ENCODE assay signal across 1 cellular context in the genomic region with DNA sequence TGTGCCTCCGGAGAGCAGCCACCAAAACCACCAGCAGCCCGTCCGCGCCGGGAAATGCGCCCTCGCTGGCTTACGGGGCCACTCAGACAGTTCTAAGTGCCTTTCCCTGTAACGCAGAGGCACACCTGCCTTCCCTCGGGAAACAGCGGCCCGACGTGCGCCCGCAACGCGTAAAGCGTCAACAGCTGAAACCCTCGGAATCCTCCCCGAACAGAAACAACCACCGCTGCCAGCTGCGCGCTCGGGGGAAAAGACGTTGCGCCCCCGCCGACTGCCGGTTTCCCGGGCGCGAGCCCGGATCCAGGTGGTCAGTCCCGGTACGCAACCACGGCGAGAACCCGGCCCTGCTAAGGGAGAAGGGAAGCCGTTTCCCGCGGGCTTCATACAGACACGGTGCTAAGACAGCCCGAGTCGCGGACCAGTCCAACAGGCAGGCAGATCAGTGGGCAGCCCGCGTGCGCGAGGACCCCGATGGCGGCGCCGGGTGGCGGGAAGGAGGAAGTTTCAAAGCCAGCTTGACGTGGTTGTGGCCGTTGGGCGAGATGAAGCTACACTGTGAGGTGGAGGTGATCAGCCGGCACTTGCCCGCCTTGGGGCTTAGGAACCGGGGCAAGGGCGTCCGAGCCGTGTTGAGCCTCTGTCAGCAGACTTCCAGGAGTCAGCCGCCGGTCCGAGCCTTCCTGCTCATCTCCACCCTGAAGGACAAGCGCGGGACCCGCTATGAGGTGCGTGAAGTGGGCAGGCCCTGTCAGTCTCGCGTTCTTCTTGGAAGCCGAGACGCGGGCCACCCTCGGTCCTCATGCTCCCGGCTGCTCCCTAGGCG.
TF ChIP-seq lines count a peak whose summit lies in the region.

A gene with protein sequence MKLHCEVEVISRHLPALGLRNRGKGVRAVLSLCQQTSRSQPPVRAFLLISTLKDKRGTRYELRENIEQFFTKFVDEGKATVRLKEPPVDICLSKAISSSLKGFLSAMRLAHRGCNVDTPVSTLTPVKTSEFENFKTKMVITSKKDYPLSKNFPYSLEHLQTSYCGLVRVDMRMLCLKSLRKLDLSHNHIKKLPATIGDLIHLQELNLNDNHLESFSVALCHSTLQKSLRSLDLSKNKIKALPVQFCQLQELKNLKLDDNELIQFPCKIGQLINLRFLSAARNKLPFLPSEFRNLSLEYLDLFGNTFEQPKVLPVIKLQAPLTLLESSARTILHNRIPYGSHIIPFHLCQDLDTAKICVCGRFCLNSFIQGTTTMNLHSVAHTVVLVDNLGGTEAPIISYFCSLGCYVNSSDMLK (plus strand): TSS at position 462 of the 823 bp plus-strand sequence. CDS start 81 bp downstream, at position 543.

TF ChIP-seq in HepG2, 621 proteins besides CTCF, POLR2A, EP300 and RAD21 (continued from another document and continues in another):
- TF ChIP-seq ZNF292 (CRISPR knock-in tag; IDR thresholded peaks at IDR 0.05; ENCODE audit: borderline replicate concordance, low read depth) (no peak; the same call in none of the 2 replicates), HINFP (CRISPR knock-in tag; IDR thresholded peaks at IDR 0.05; ENCODE audit: low read depth) (peak; percentile 95; the same call in 1 of the 2 replicates), RFXANK (CRISPR knock-in tag; IDR thresholded peaks at IDR 0.05) (peak; percentile 57; the same call in 1 of the 2 replicates), ZNF558 (CRISPR knock-in tag; IDR thresholded peaks at IDR 0.05; ENCODE audit: borderline replicate concordance) (peak; percentile 88; the same call in 1 of the 2 replicates), ZSCAN21 (CRISPR knock-in tag; IDR thresholded peaks at IDR 0.05; ENCODE audit: borderline replicate concordance) (peak; percentile 90), ZNF629 (CRISPR knock-in tag; conservative IDR thresholded peaks at IDR 0.05) (0 out of 2 replicates have a peak, but pooled peaks have one; percentile 6), NR2F2 (IDR thresholded peaks at IDR 0.05; ENCODE audit: borderline replicate concordance, low read depth) (no peak; the same call in 1 of the 2 replicates), SETDB1 (CRISPR knock-in tag; IDR thresholded peaks at IDR 0.05; ENCODE audit: borderline replicate concordance) (no peak), KAT8 (CRISPR knock-in tag; IDR thresholded peaks at IDR 0.05) (peak; percentile 88), ZNF768 (CRISPR knock-in tag; IDR thresholded peaks at IDR 0.05) (peak; percentile 51; the same call in 1 of the 2 replicates), MAFF (IDR thresholded peaks at IDR 0.05; ENCODE audit: low read depth, low read length) (no peak), ZNF205 (CRISPR knock-in tag; IDR thresholded peaks at IDR 0.05) (peak; percentile 41; the same call in 1 of the 2 replicates), ZC3H13 (CRISPR knock-in tag; IDR thresholded peaks at IDR 0.05) (peak; percentile 94), MIXL1 (CRISPR knock-in tag; IDR thresholded peaks at IDR 0.05) (peak; percentile 39; the same call in 1 of the 2 replicates), NR2F6 (IDR thresholded peaks at IDR 0.05) (no peak), NR2F6 (CRISPR knock-in tag; IDR thresholded peaks at IDR 0.05) (peak; percentile 14; the same call in 1 of the 2 replicates), FOXO1 (CRISPR knock-in tag; IDR thresholded peaks at IDR 0.05) (peak; percentile 6; the same call in 1 of the 2 replicates), FLYWCH1 (CRISPR knock-in tag; IDR thresholded peaks at IDR 0.05) (0 out of 2 replicates have a peak, but pooled peaks have one; percentile 45), ZNF678 (CRISPR knock-in tag; IDR thresholded peaks at IDR 0.05) (no peak), KLF16 (CRISPR knock-in tag; IDR thresholded peaks at IDR 0.05) (peak; percentile 71 to 82; a peak in 2 of 4 replicates), ZBTB40 (IDR thresholded peaks at IDR 0.05) (no peak), ZBTB40 (CRISPR knock-in tag; IDR thresholded peaks at IDR 0.05) (peak; percentile 72), CREB1 (IDR thresholded peaks at IDR 0.05) (peak; percentile 35; the same call in 1 of the 2 replicates), CREB1 (CRISPR knock-in tag; IDR thresholded peaks at IDR 0.05) (no peak), ZNF33A (CRISPR knock-in tag; IDR thresholded peaks at IDR 0.05; ENCODE audit: borderline replicate concordance) (peak; percentile 79; the same call in 1 of the 2 replicates), SMC3 (IDR thresholded peaks at IDR 0.05; ENCODE audit: low read length) (no peak)
- TF ChIP-seq, protein P1, sequence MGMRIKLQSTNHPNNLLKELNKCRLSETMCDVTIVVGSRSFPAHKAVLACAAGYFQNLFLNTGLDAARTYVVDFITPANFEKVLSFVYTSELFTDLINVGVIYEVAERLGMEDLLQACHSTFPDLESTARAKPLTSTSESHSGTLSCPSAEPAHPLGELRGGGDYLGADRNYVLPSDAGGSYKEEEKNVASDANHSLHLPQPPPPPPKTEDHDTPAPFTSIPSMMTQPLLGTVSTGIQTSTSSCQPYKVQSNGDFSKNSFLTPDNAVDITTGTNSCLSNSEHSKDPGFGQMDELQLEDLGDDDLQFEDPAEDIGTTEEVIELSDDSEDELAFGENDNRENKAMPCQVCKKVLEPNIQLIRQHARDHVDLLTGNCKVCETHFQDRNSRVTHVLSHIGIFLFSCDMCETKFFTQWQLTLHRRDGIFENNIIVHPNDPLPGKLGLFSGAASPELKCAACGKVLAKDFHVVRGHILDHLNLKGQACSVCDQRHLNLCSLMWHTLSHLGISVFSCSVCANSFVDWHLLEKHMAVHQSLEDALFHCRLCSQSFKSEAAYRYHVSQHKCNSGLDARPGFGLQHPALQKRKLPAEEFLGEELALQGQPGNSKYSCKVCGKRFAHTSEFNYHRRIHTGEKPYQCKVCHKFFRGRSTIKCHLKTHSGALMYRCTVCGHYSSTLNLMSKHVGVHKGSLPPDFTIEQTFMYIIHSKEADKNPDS (CRISPR knock-in tag; IDR thresholded peaks at IDR 0.05), result peak; percentile 31; the same call in 1 of the 2 replicates
- TF ChIP-seq, protein P2, sequence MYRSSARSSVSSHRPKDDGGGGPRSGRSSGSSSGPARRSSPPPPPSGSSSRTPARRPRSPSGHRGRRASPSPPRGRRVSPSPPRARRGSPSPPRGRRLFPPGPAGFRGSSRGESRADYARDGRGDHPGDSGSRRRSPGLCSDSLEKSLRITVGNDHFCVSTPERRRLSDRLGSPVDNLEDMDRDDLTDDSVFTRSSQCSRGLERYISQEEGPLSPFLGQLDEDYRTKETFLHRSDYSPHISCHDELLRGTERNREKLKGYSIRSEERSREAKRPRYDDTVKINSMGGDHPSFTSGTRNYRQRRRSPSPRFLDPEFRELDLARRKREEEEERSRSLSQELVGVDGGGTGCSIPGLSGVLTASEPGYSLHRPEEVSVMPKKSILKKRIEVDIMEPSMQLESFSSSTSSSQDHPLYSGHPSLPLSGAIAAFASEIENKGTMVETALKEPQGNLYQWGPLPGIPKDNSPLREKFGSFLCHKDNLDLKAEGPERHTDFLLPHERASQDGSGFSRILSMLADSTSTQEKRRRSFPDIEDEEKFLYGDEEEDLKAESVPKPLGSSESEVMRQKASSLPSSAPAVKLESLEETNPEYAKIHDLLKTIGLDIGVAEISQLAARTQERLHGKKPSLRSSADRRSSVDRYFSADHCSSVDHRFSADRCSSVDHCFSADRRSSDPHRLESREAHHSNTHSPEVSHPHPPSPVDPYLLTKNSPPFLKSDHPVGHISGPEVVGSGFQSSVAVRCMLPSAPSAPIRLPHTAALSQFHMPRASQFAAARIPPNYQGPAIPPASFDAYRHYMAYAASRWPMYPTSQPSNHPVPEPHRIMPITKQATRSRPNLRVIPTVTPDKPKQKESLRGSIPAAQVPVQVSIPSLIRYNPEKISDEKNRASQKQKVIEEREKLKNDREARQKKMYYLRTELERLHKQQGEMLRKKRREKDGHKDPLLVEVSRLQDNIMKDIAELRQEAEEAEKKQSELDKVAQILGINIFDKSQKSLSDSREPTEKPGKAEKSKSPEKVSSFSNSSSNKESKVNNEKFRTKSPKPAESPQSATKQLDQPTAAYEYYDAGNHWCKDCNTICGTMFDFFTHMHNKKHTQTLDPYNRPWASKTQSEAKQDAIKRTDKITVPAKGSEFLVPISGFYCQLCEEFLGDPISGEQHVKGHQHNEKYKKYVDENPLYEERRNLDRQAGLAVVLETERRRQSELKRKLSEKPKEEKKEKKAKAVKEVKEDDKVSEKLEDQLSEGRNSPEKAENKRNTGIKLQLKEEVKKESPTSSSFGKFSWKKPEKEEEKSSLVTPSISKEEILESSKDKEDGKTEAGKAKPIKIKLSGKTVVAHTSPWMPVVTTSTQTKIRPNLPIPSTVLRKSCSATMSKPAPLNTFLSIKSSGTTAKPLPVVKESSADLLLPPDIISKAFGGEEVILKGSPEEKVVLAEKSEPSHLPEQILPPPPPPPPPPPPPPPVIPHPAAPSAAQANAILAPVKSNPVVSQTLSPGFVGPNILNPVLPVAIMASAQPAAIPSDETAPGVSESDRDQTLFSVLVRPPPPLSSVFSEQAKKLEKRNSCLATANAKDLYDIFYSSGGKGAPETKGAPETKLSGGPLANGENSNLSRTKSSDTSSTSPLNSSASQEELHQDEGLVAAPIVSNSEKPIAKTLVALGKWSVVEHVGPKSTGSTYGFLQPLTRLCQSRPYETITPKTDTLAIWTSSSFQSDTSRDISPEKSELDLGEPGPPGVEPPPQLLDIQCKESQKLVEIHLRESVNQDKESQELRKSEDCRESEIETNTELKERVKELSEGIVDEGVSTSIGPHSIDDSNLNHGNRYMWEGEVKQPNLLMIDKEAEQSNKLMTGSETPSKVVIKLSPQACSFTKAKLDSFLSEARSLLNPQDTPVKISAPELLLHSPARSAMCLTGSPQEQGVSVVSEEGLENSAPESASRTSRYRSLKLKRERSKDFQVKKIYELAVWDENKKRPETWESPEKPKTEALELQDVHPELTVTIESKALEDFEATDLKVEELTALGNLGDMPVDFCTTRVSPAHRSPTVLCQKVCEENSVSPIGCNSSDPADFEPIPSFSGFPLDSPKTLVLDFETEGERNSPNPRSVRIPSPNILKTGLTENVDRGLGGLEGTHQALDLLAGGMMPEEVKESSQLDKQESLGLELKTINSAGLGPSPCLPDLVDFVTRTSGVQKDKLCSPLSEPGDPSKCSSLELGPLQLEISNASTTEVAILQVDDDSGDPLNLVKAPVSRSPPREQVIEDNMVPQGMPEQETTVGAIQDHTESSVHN (CRISPR knock-in tag; IDR thresholded peaks at IDR 0.05), result peak; percentile 32; the same call in 1 of the 2 replicates
- TF ChIP-seq, protein P3, sequence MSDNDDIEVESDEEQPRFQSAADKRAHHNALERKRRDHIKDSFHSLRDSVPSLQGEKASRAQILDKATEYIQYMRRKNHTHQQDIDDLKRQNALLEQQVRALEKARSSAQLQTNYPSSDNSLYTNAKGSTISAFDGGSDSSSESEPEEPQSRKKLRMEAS (IDR thresholded peaks at IDR 0.05), result peak; percentile 82
